Comparison of ENCODE assay signal across 1 cellular context in the genomic region with DNA sequence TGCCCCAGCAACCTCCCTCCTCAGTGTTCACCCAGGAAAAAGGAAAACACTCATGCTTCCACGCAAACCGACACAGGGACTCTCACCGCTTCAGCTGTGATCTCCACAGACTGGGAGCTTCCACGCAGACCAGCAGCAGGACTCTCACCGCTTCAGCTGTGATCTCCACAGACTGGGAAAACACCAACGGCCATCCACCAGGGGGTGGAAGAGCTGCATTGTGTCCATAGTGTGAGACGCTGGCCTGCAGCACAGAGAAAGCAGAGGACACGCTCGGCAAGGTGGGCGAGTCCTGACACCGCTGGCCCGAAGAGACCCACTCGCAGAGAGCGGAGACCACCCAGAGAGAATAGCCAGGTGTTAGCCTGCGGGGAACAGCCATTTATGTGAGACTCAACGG.
TF ChIP-seq lines count a peak whose summit lies in the region.

No MANE protein-coding gene starts in this region.

TF ChIP-seq in HEK293, 187 proteins besides CTCF, POLR2A, EP300 and RAD21 (continued from another document):
- no peak for TF ChIP-seq ZNF23 (tag by site-specific recombination; IDR thresholded peaks at IDR 0.05; ENCODE audit: borderline replicate concordance)
- TF ChIP-seq ZNF19 (tag by site-specific recombination; IDR thresholded peaks at IDR 0.05; ENCODE audit: low read depth): no peak
- TF ChIP-seq ZNF571 (tag by site-specific recombination; IDR thresholded peaks at IDR 0.05): no peak
- no peak for TF ChIP-seq ZBTB1 (tag by site-specific recombination; IDR thresholded peaks at IDR 0.05)
- TF ChIP-seq ZNF138 (tag by site-specific recombination; IDR thresholded peaks at IDR 0.05; ENCODE audit: borderline replicate concordance): no peak
- no peak for TF ChIP-seq YY2 (tag by site-specific recombination; IDR thresholded peaks at IDR 0.05)
- TF ChIP-seq ZNF843 (tag by site-specific recombination; IDR thresholded peaks at IDR 0.05): no peak
- TF ChIP-seq KLF8 (tag by site-specific recombination; IDR thresholded peaks at IDR 0.05): no peak
- TF ChIP-seq, protein P1, sequence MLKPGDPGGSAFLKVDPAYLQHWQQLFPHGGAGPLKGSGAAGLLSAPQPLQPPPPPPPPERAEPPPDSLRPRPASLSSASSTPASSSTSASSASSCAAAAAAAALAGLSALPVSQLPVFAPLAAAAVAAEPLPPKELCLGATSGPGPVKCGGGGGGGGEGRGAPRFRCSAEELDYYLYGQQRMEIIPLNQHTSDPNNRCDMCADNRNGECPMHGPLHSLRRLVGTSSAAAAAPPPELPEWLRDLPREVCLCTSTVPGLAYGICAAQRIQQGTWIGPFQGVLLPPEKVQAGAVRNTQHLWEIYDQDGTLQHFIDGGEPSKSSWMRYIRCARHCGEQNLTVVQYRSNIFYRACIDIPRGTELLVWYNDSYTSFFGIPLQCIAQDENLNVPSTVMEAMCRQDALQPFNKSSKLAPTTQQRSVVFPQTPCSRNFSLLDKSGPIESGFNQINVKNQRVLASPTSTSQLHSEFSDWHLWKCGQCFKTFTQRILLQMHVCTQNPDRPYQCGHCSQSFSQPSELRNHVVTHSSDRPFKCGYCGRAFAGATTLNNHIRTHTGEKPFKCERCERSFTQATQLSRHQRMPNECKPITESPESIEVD (tag by site-specific recombination; IDR thresholded peaks at IDR 0.05): no peak
- TF ChIP-seq ZNF223 (tag by site-specific recombination; IDR thresholded peaks at IDR 0.05): no peak
- TF ChIP-seq ZNF311 (tag by site-specific recombination; IDR thresholded peaks at IDR 0.05; ENCODE audit: borderline replicate concordance): no peak
